Comparison of ENCODE assay signal across 11 cellular contexts in the genomic region with DNA sequence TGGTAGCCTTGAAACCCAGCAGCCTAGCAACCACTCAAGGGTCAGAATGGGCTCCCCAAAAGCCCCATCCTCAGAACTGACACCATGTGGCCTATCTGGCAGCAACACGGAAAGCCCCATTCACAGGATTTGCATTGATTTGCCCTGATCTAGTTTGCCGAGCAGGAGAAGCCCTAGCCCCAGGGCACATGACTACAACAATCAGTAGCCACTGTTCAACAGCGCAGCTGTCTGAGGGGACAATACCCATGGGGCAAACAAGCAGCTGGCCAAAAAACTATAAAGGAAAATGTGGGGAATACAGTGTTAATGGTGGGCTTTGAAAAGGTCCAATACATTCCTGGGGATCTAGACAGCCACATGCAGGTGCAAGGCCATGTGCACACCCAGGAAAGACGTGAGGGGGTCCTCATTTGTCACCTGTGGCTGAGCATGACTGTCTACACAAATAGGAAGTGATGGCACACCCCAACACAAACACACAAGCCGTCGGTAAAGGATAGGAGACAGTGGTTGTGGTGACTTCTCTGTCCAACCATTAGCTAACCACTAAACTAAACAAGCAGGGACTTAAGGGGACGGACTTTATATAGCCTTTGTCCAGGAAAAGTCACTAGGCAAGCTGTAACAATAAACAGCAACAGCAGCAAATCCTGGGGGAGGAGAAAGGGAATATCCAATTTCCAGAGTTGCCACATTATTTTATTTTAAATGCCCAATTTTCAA.
A peak's percentile ranks its signal among the peaks of the same experiment; 100 is the strongest.
DNase-seq lines count a peak whose midpoint lies in the region; ATAC-seq and TF ChIP-seq lines count a peak whose summit lies in the region.
"Had no signal": no experiment of that assay in that cellular context is flagged by ENCODE, and none has a peak within 500 bp of the region (broad histone marks: within the 10 kb centered on the region; RNA-seq: fewer than 3 reads in every experiment).

No MANE protein-coding gene starts in this region.

- POLR2A ChIA-PET in activated B cell treated with CpG ODN at 0.5 μM for 24 hours (lab: Charles Lee): interaction anchor here (0.5 to 1.4 kb wide), 4 partner anchors 43 to 111 kb away, joined by 3 to 5 read pairs (median 3); no protein-coding TSS in a partner anchor

- H3K4me1 ChIP-seq in foreskin keratinocyte: no peaks in the 10 kb centered on the region
- H3K4me1 ChIP-seq: A549 had no signal

- H3K4me3 Mint-ChIP-seq in activated naive CD4-positive, alpha-beta T cell treated with anti-CD3 and anti-CD28 coated beads, Interleukin-2, amount 50 U/mL, for 24 hours: no peak overlapping the region
- no peak overlapping the region for H3K4me3 Mint-ChIP-seq in activated naive CD4-positive, alpha-beta T cell treated with anti-CD3 and anti-CD28 coated beads for 36 hours
- H3K4me3 Mint-ChIP-seq in activated B cell treated with CpG ODN at 0.5 μM for 24 hours: peak overlapping the region; percentile 69
- no peak overlapping the region for H3K4me3 Mint-ChIP-seq in T-helper 2 cell treated with Interferon-gamma antibody and Interleukin-4, amounts not matched to agents 5 μg/mL and 100 μg/mL, for 36 hours
- H3K4me3 Mint-ChIP-seq: activated naive CD8-positive, alpha-beta T cell had no signal

- intact Hi-C loops in activated naive CD4-positive, alpha-beta T cell treated with anti-CD3 and anti-CD28 coated beads for 36 hours (cut with micrococcal nuclease): no loop called here
- intact Hi-C loops in activated B cell treated with CpG ODN at 0.5 μM for 24 hours (cut with micrococcal nuclease): loop anchor here (1.0 to 10.0 kb wide), 8 partner anchors 7 to 1268 kb away; partner anchors contain the start of genes LRIG1, SLC25A26 and SUCLG2

- no peak for DNase-seq in activated naive CD4-positive, alpha-beta T cell treated with anti-CD3 and anti-CD28 coated beads for 36 hours
- DNase-seq in activated B cell treated with CpG ODN at 0.5 μM for 24 hours: no peak
- no peak for DNase-seq in effector CD8-positive, alpha-beta T cell (lab: John Stamatoyannopoulos, UW)
- no peak for DNase-seq in foreskin keratinocyte
- no peak for DNase-seq in T-helper 2 cell treated with Interferon-gamma antibody and Interleukin-4, amounts not matched to agents 5 μg/mL and 100 μg/mL, for 36 hours (ENCODE audit: low spot score)
- DNase-seq: RPMI8226 had no signal

- ATAC-seq in HG02973 (IDR thresholded peaks at IDR 0.05; ENCODE audit: unreplicated experiment) (peak; percentile 53), activated B cell treated with CpG ODN at 0.5 μM for 24 hours (ENCODE audit: low read depth) (peak; percentile 76), foreskin keratinocyte (no peak)
- ATAC-seq: A549 had no signal

- H3K27ac ChIP-seq in temporal lobe (ENCODE audit: low read depth, low read length): peak overlapping the region; percentile 92
- H3K27ac ChIP-seq in foreskin keratinocyte: no peak overlapping the region
- H3K27ac ChIP-seq: A549 had no signal

- CTCF ChIA-PET in activated naive CD4-positive, alpha-beta T cell treated with anti-CD3 and anti-CD28 coated beads for 36 hours (lab: Charles Lee): interaction anchor here (1.0 to 1.7 kb wide), 2 partner anchors 9 to 432 kb away, joined by 3 to 7 read pairs; no protein-coding TSS in a partner anchor
- CTCF ChIA-PET in activated B cell treated with CpG ODN at 0.5 μM for 24 hours (lab: Charles Lee): interaction anchor here (1.5 to 1.6 kb wide), 2 partner anchors 9 to 21 kb away, joined by 5 read pairs; no protein-coding TSS in a partner anchor

- H3K36me3 Mint-ChIP-seq in activated naive CD4-positive, alpha-beta T cell treated with anti-CD3 and anti-CD28 coated beads, Interleukin-2, amount 50 U/mL, for 24 hours: peaks cover 46% of the 10 kb centered on the region
- peaks cover 66% of the 10 kb centered on the region for H3K36me3 Mint-ChIP-seq in activated naive CD4-positive, alpha-beta T cell treated with anti-CD3 and anti-CD28 coated beads for 36 hours (ENCODE audit: low read depth)
- H3K36me3 Mint-ChIP-seq in activated B cell treated with CpG ODN at 0.5 μM for 24 hours (ENCODE audit: low read depth): peaks cover 47% of the 10 kb centered on the region
- peaks cover 67% of the 10 kb centered on the region for H3K36me3 Mint-ChIP-seq in T-helper 2 cell treated with Interferon-gamma antibody and Interleukin-4, amounts not matched to agents 5 μg/mL and 100 μg/mL, for 36 hours (ENCODE audit: low read depth)

- H3K27me3 ChIP-seq in foreskin keratinocyte: no peaks in the 10 kb centered on the region

- H3K27me3 Mint-ChIP-seq in activated naive CD4-positive, alpha-beta T cell treated with anti-CD3 and anti-CD28 coated beads, Interleukin-2, amount 50 U/mL, for 24 hours: no peaks in the 10 kb centered on the region
- H3K27me3 Mint-ChIP-seq in activated naive CD4-positive, alpha-beta T cell treated with anti-CD3 and anti-CD28 coated beads for 36 hours (ENCODE audit: low read depth): no peaks in the 10 kb centered on the region
- H3K27me3 Mint-ChIP-seq in activated B cell treated with CpG ODN at 0.5 μM for 24 hours: no peaks in the 10 kb centered on the region
- H3K27me3 Mint-ChIP-seq in T-helper 2 cell treated with Interferon-gamma antibody and Interleukin-4, amounts not matched to agents 5 μg/mL and 100 μg/mL, for 36 hours (ENCODE audit: low read depth): no peaks in the 10 kb centered on the region
- H3K27me3 Mint-ChIP-seq: activated naive CD8-positive, alpha-beta T cell had no signal

- H3K27ac Mint-ChIP-seq in activated naive CD4-positive, alpha-beta T cell treated with anti-CD3 and anti-CD28 coated beads, Interleukin-2, amount 50 U/mL, for 24 hours: peak overlapping the region; percentile 55
- H3K27ac Mint-ChIP-seq in activated naive CD4-positive, alpha-beta T cell treated with anti-CD3 and anti-CD28 coated beads for 36 hours: no peak overlapping the region
- peak overlapping the region; percentile 89 for H3K27ac Mint-ChIP-seq in activated B cell treated with CpG ODN at 0.5 μM for 24 hours
- no peak overlapping the region for H3K27ac Mint-ChIP-seq in T-helper 2 cell treated with Interferon-gamma antibody and Interleukin-4, amounts not matched to agents 5 μg/mL and 100 μg/mL, for 36 hours
- H3K27ac Mint-ChIP-seq: activated naive CD8-positive, alpha-beta T cell had no signal

- TF ChIP-seq CTCF in activated B cell treated with CpG ODN at 0.5 μM for 24 hours (IDR thresholded peaks at IDR 0.05) (no peak), foreskin keratinocyte (conservative IDR thresholded peaks at IDR 0.05) (no peak)

- peaks cover 55% of the 10 kb centered on the region for H3K4me1 Mint-ChIP-seq in activated naive CD4-positive, alpha-beta T cell treated with anti-CD3 and anti-CD28 coated beads, Interleukin-2, amount 50 U/mL, for 24 hours
- peaks cover 23% of the 10 kb centered on the region for H3K4me1 Mint-ChIP-seq in activated naive CD4-positive, alpha-beta T cell treated with anti-CD3 and anti-CD28 coated beads for 36 hours (ENCODE audit: low read depth)
- peaks cover 63% of the 10 kb centered on the region for H3K4me1 Mint-ChIP-seq in activated B cell treated with CpG ODN at 0.5 μM for 24 hours
- H3K4me1 Mint-ChIP-seq in T-helper 2 cell treated with Interferon-gamma antibody and Interleukin-4, amounts not matched to agents 5 μg/mL and 100 μg/mL, for 36 hours (ENCODE audit: low read depth): peaks cover 6% of the 10 kb centered on the region

- no peaks in the 10 kb centered on the region for H3K9me3 Mint-ChIP-seq in activated naive CD4-positive, alpha-beta T cell treated with anti-CD3 and anti-CD28 coated beads, Interleukin-2, amount 50 U/mL, for 24 hours
- peaks cover 8% of the 10 kb centered on the region for H3K9me3 Mint-ChIP-seq in activated naive CD4-positive, alpha-beta T cell treated with anti-CD3 and anti-CD28 coated beads for 36 hours
- H3K9me3 Mint-ChIP-seq in activated B cell treated with CpG ODN at 0.5 μM for 24 hours: no peaks in the 10 kb centered on the region
- H3K9me3 Mint-ChIP-seq in T-helper 2 cell treated with Interferon-gamma antibody and Interleukin-4, amounts not matched to agents 5 μg/mL and 100 μg/mL, for 36 hours: no peaks in the 10 kb centered on the region

Comparison
In these comparisons a context has a peak if more than half of its experiments do, and no peak if none do; other contexts are left out.
1. H3K27ac Mint-ChIP-seq: peak in activated naive CD4-positive, alpha-beta T cell treated with anti-CD3 and anti-CD28 coated beads, Interleukin-2, amount 50 U/mL, for 24 hours (single experiment) and activated B cell treated with CpG ODN at 0.5 μM for 24 hours (single experiment); none in activated naive CD4-positive, alpha-beta T cell treated with anti-CD3 and anti-CD28 coated beads for 36 hours (single experiment) and T-helper 2 cell treated with Interferon-gamma antibody and Interleukin-4, amounts not matched to agents 5 μg/mL and 100 μg/mL, for 36 hours (single experiment).